10 cellular contexts compared by ENCODE assay signal in the genomic region with DNA sequence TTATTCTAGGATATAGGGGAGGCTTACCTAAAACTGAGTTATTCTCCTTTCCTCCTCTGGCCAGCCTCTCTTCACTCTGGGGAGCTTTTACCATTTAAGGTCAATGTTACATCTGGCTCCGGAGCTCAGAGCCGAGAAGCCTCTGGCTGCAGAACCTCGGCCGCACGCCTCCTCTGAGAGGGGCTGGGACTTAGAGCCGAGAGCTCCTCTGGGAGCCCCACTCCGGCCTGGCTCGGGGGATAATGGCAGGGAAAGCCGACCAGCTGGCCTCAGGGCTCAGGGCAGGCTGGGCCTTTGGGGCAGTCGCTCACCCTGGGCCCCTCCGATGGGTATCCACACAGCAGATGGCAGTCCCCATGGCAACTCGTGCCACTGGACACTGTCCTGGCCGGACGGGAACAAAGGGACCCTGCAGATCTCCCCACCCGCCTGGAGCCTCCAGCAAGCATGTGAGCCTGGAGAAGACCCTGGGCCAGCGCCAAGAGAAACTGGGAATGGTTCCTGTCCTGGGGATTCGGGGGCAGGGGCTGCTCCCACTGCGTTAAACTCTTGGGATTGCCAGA. TPM values are rescaled to one million over a fixed set of nuclear protein-coding genes. Genes with fewer than 3 reads are reported as not detected.
DNase-seq lines count a peak whose midpoint lies in the region; ATAC-seq and TF ChIP-seq lines count a peak whose summit lies in the region.
"Had no signal": no experiment of that assay in that cellular context is flagged by ENCODE, and none has a peak within 500 bp of the region (broad histone marks: within the 10 kb centered on the region; RNA-seq: fewer than 3 reads in every experiment).

A gene with protein sequence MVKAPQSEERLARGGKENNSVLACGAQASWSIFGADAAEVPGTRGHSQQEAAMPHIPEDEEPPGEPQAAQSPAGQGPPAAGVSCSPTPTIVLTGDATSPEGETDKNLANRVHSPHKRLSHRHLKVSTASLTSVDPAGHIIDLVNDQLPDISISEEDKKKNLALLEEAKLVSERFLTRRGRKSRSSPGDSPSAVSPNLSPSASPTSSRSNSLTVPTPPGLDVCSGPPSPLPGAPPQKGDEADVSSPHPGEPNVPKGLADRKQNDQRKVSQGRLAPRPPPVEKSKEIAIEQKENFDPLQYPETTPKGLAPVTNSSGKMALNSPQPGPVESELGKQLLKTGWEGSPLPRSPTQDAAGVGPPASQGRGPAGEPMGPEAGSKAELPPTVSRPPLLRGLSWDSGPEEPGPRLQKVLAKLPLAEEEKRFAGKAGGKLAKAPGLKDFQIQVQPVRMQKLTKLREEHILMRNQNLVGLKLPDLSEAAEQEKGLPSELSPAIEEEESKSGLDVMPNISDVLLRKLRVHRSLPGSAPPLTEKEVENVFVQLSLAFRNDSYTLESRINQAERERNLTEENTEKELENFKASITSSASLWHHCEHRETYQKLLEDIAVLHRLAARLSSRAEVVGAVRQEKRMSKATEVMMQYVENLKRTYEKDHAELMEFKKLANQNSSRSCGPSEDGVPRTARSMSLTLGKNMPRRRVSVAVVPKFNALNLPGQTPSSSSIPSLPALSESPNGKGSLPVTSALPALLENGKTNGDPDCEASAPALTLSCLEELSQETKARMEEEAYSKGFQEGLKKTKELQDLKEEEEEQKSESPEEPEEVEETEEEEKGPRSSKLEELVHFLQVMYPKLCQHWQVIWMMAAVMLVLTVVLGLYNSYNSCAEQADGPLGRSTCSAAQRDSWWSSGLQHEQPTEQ (minus strand): TSS at position 247 of the 563 bp plus-strand sequence. CDS start 153 bp downstream, at position 94.

- H3K27me3 ChIP-seq in uterus: no peaks in the 10 kb centered on the region
- H3K27me3 ChIP-seq: pancreas had no signal

- peak within 1 kb of the TSS; percentile 47 to 50 for H3K4me3 ChIP-seq in uterus
- H3K4me3 ChIP-seq: A549 had no signal

- peak within 1 kb of the TSS; percentile 91 to 94 for H3K27ac ChIP-seq in uterus
- H3K27ac ChIP-seq: A549, pancreas had no signal

- no peaks in the 10 kb centered on the region for H3K36me3 ChIP-seq in uterus
- H3K36me3 ChIP-seq: pancreas had no signal

- H3K27me3 Mint-ChIP-seq in nephron (ENCODE audit: low read depth): peaks cover 9% of the 10 kb centered on the region
- H3K27me3 Mint-ChIP-seq in T-helper 17 cell: peaks cover 67% of the 10 kb centered on the region

- H3K27ac Mint-ChIP-seq in nephron: peak within 1 kb of the TSS; percentile 59 to 97 (median 95)
- no peak within 1 kb of the TSS for H3K27ac Mint-ChIP-seq in T-helper 17 cell

- H3K9me3 Mint-ChIP-seq in nephron: peaks cover 2% of the 10 kb centered on the region

- H3K4me1 Mint-ChIP-seq in nephron (peaks cover 41% of the 10 kb centered on the region), T-helper 17 cell (peaks cover 5% of the 10 kb centered on the region)

- H3K4me1 ChIP-seq in uterus: peaks cover 0 to 8% of the 10 kb centered on the region in 2 donors
- H3K4me1 ChIP-seq: A549, pancreas had no signal

- H3K4me3 Mint-ChIP-seq in nephron (peak within 1 kb of the TSS; percentile 85 to 88 (median 86)), T-helper 17 cell (no peak within 1 kb of the TSS)

- TF ChIP-seq POLR2A in uterus (IDR thresholded peaks at IDR 0.05): peak; percentile 62 to 71

- H3K9me3 ChIP-seq in uterus (no peaks in the 10 kb centered on the region), T-helper 17 cell (ENCODE audit: control insufficient read depth, low read length, poor library complexity, severe bottlenecking) (no peaks in the 10 kb centered on the region)
- H3K9me3 ChIP-seq: A549, pancreas had no signal

- ATAC-seq in Right ventricle myocardium inferior (peak; percentile 78), GM21526 (IDR thresholded peaks at IDR 0.05; ENCODE audit: low FRiP score, unreplicated experiment) (no peak), T-helper 17 cell (no peak)
- ATAC-seq: A549 had no signal

- no peak for TF ChIP-seq CTCF in nephron (IDR thresholded peaks at IDR 0.05; ENCODE audit: unreplicated experiment in 3 of 3)
- peak in 1 of 4 experiments; percentile 3 for TF ChIP-seq CTCF in uterus (IDR thresholded peaks at IDR 0.05)

- H3K36me3 Mint-ChIP-seq in nephron (ENCODE audit: low read depth): peaks cover 8% of the 10 kb centered on the region
- H3K36me3 Mint-ChIP-seq in T-helper 17 cell (ENCODE audit: low read depth): peaks cover 2% of the 10 kb centered on the region

- peak; percentile 73 for DNase-seq in Right ventricle myocardium inferior (ENCODE audit: missing footprints)
- DNase-seq in cardiac septum (ENCODE audit: low spot score): no peak
- peak; percentile 28 for DNase-seq in fibroblast of the conjunctiva (ENCODE audit: low read depth)
- DNase-seq in uterus: peak; percentile 78 to 80
- no peak for DNase-seq in NCI-H2029 treated with DMSO at 0.1 percent for 48 hours (lab: John Stamatoyannopoulos, UW)
- no peak for DNase-seq in T-helper 17 cell

- intact Hi-C loops in Right ventricle myocardium inferior (cut with DNase I): no loop called here
- intact Hi-C loops in cardiac septum (cut with DNase I): no loop called here
- intact Hi-C loops in uterus (cut with DNase I; ENCODE audit: low total_unique reads): no loop called here

RNA-seq across cellular contexts. Expression of the gene that starts here (rescaled TPM):
- 5.9 TPM for total RNA-seq in Right ventricle myocardium inferior
- total RNA-seq in cardiac septum: 6.4 TPM
- 100 to 1,000 TPM in 2 of 4 donors, 10 to 100 TPM in 2; 21.2 to 240 (median 107) TPM for total RNA-seq in uterus
- under 1 TPM; 0.17 to 0.99 TPM for total RNA-seq in T-helper 17 cell

Comparison
In these comparisons a context has a peak if more than half of its experiments do, and no peak if none do; other contexts are left out.
1. DNase-seq: peak in Right ventricle myocardium inferior (single experiment), fibroblast of the conjunctiva (single experiment) and uterus (2 of 2); none in cardiac septum (single experiment), NCI-H2029 treated with DMSO at 0.1 percent for 48 hours (single experiment) and T-helper 17 cell (0 of 3).